Comparison of ENCODE assay signal across 21 cellular contexts in the genomic region with DNA sequence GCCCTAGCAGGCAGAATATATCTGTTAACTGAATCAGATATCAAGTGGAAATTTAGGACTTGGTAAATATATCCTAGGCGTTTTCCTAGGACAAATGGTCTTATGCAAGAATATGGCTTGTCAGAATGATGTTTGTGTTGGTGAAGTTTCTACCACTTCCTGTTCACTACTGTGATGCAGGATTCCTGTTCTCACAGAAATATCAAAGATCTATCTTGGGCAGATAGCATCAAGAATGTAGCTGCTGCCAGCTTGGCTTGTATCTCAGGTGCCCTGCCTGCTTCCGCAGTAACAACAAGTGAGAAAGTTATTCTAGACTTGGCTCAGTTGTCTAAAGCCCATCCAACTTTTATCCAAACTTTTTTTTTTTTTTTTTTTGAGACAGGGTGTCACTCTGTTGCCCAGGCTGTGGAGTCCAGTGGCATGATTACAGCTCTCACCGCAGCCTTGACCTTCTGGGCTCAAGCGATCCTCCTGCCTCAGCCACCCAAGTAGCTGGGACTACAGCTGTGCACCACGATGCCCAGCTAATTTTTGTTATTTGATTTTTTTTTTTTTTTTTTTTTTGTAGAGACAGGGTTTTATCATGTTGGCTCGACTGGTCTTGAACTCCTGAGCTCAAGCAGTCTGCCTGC.
DNase-seq lines count a peak whose midpoint lies in the region; ATAC-seq and TF ChIP-seq lines count a peak whose summit lies in the region.
"Had no signal": no experiment of that assay in that cellular context is flagged by ENCODE, and none has a peak within 500 bp of the region (broad histone marks: within the 10 kb centered on the region; RNA-seq: fewer than 3 reads in every experiment).

No MANE protein-coding gene starts in this region.

- no peak for TF ChIP-seq CTCF in spleen (IDR thresholded peaks at IDR 0.05 in 8 of 11, conservative IDR thresholded peaks at IDR 0.05 in 3 of 11)

- H3K9me3 Mint-ChIP-seq in activated T-cell treated with anti-CD3 and anti-CD28 coated beads, Interleukin-2, amount 50 U/mL, for 4 hours: no peaks in the 10 kb centered on the region
- no peaks in the 10 kb centered on the region for H3K9me3 Mint-ChIP-seq in activated naive CD4-positive, alpha-beta T cell treated with anti-CD3 and anti-CD28 coated beads, Interleukin-2, amount 50 U/mL, for 24 hours
- no peaks in the 10 kb centered on the region for H3K9me3 Mint-ChIP-seq in naive thymus-derived CD8-positive, alpha-beta T cell

- peaks cover 30% of the 10 kb centered on the region for H3K36me3 Mint-ChIP-seq in activated T-cell treated with anti-CD3 and anti-CD28 coated beads, Interleukin-2, amount 50 U/mL, for 4 hours (ENCODE audit: insufficient read depth)
- H3K36me3 Mint-ChIP-seq in activated naive CD4-positive, alpha-beta T cell treated with anti-CD3 and anti-CD28 coated beads, Interleukin-2, amount 50 U/mL, for 24 hours: peaks cover 14% of the 10 kb centered on the region
- peaks cover 0 to 23% (median 20%) of the 10 kb centered on the region in 3 donors for H3K36me3 Mint-ChIP-seq in naive thymus-derived CD8-positive, alpha-beta T cell

- no peak overlapping the region for H3K4me3 ChIP-seq in spleen
- H3K4me3 ChIP-seq: HAP-1, pancreas, stomach had no signal

- POLR2A ChIA-PET in naive thymus-derived CD8-positive, alpha-beta T cell (lab: Charles Lee): interaction anchor here (0.6 to 3.1 kb wide), 10 partner anchors 23 to 1921 kb away, joined by 3 to 12 read pairs (median 4); a partner anchor contains a TSS

- H3K27ac Mint-ChIP-seq in activated naive CD4-positive, alpha-beta T cell treated with anti-CD3 and anti-CD28 coated beads, Interleukin-2, amount 50 U/mL, for 24 hours: peak overlapping the region; percentile 92
- peak overlapping the region in 8 of 10 donors; percentile 54 to 94 (median 89) for H3K27ac Mint-ChIP-seq in naive thymus-derived CD8-positive, alpha-beta T cell

- H3K4me3 Mint-ChIP-seq in activated T-cell treated with anti-CD3 and anti-CD28 coated beads, Interleukin-2, amount 50 U/mL, for 4 hours: no peak overlapping the region
- H3K4me3 Mint-ChIP-seq in activated naive CD4-positive, alpha-beta T cell treated with anti-CD3 and anti-CD28 coated beads, Interleukin-2, amount 50 U/mL, for 24 hours: peak overlapping the region; percentile 37
- peak overlapping the region in 8 of 10 donors; percentile 1 to 62 (median 26) for H3K4me3 Mint-ChIP-seq in naive thymus-derived CD8-positive, alpha-beta T cell

- 84 to 91% (median 87%) methylated on average over 6 of the region's 6 CpGs for WGBS in spleen, 5 donors

- H3K27me3 ChIP-seq in spleen (replicated peaks in 1 of 7): no peaks in the 10 kb centered on the region
- H3K27me3 ChIP-seq: pancreas, stomach had no signal

- H3K27me3 Mint-ChIP-seq in activated T-cell treated with anti-CD3 and anti-CD28 coated beads, Interleukin-2, amount 50 U/mL, for 4 hours (ENCODE audit: low read depth): no peaks in the 10 kb centered on the region
- H3K27me3 Mint-ChIP-seq in activated naive CD4-positive, alpha-beta T cell treated with anti-CD3 and anti-CD28 coated beads, Interleukin-2, amount 50 U/mL, for 24 hours: no peaks in the 10 kb centered on the region
- no peaks in the 10 kb centered on the region for H3K27me3 Mint-ChIP-seq in naive thymus-derived CD8-positive, alpha-beta T cell

- H3K27ac ChIP-seq in spleen: peak overlapping the region in 2 of 8 donors; percentile 4 to 30
- H3K27ac ChIP-seq: C4-2B, pancreas, stomach had no signal

- TF ChIP-seq POLR2A in spleen (IDR thresholded peaks at IDR 0.05): no peak

- peaks cover 4 to 75% (median 34%) of the 10 kb centered on the region in 6 donors for H3K36me3 ChIP-seq in spleen

- H3K4me1 Mint-ChIP-seq in activated T-cell treated with anti-CD3 and anti-CD28 coated beads, Interleukin-2, amount 50 U/mL, for 4 hours (ENCODE audit: low read depth): peaks cover 21% of the 10 kb centered on the region
- peaks cover 39% of the 10 kb centered on the region for H3K4me1 Mint-ChIP-seq in activated naive CD4-positive, alpha-beta T cell treated with anti-CD3 and anti-CD28 coated beads, Interleukin-2, amount 50 U/mL, for 24 hours
- peaks cover 4 to 22% (median 14%) of the 10 kb centered on the region in 4 donors for H3K4me1 Mint-ChIP-seq in naive thymus-derived CD8-positive, alpha-beta T cell

- intact Hi-C loops in spleen (cut with DNase I; ENCODE audit: low total_unique reads): no loop called here

- H3K9me3 ChIP-seq in spleen: no peaks in the 10 kb centered on the region
- H3K9me3 ChIP-seq: HAP-1, pancreas, stomach had no signal

- no peak for DNase-seq in activated T-cell treated with anti-CD3 and anti-CD28 coated beads, Interleukin-2, amount 50 U/mL, for 4 hours
- DNase-seq in activated T-cell treated with anti-CD3 and anti-CD28 coated beads for 4 hours (no peak), EH (ENCODE audit: low read depth) (peak; percentile 11), spleen (no peak), cerebellar cortex (ENCODE audit: low spot score) (no peak), AML-193 (lab: John Stamatoyannopoulos, UW) (no peak)
- DNase-seq in naive thymus-derived CD8-positive, alpha-beta T cell: peak in 8 of 10 donors; percentile 5 to 70 (median 44)
- DNase-seq: ACHN; activated effector memory CD4-positive, alpha-beta T cell treated with anti-CD3 and anti-CD28 coated beads, Interleukin-2, amount 50 U/mL, for 16 hours; cortex of kidney; hypothalamus; mammary epithelial cell; NCI-H1436; OCI-M1; pancreas; SHP77 treated with DMSO at 0.1 percent for 48 hours; stimulated activated CD4-positive, alpha-beta T cell treated with anti-CD3 and anti-CD28 coated beads, Interleukin-2, amount 100 ng/mL, for 24 hours; stomach had no signal

- peaks cover 0 to 12% (median 0%) of the 10 kb centered on the region in 6 donors for H3K4me1 ChIP-seq in spleen
- H3K4me1 ChIP-seq: HAP-1, pancreas, stomach had no signal

- ATAC-seq in activated T-cell treated with anti-CD3 and anti-CD28 coated beads, Interleukin-2, amount 50 U/mL, for 4 hours: peak; percentile 25 to 60
- ATAC-seq in naive thymus-derived CD8-positive, alpha-beta T cell: peak; percentile 98 to 99
- ATAC-seq: pancreas had no signal

Comparison
In these comparisons a context has a peak if more than half of its experiments do, and no peak if none do; other contexts are left out.
1. DNase-seq: peak in EH (single experiment) and naive thymus-derived CD8-positive, alpha-beta T cell (8 of 10); none in activated T-cell treated with anti-CD3 and anti-CD28 coated beads, Interleukin-2, amount 50 U/mL, for 4 hours (single experiment), activated T-cell treated with anti-CD3 and anti-CD28 coated beads for 4 hours (single experiment), spleen (single experiment), cerebellar cortex (single experiment) and AML-193 (0 of 2).